31 cellular contexts compared by ENCODE assay signal in genomic region chr1:208333676-208334075, GRCh38.
"Had no signal": no experiment of that assay in that cellular context is flagged by ENCODE, and none has a peak within 500 bp of the region (broad histone marks: within the 10 kb centered on the region; RNA-seq: fewer than 3 reads in every experiment).

No MANE protein-coding gene starts in this region.

- H3K9me3 ChIP-seq: body of pancreas, breast epithelium had no signal

- H3K4me1 ChIP-seq: body of pancreas, breast epithelium had no signal

- DNase-seq: activated CD4-positive, alpha-beta memory T cell treated with anti-CD3 and anti-CD28 coated beads, Interleukin-2, amount 10 ng/mL, durations not matched to agents 7 days and 5 days; activated CD4-positive, alpha-beta T cell treated with anti-CD3 and anti-CD28 coated beads for 1 hour; activated CD4-positive, alpha-beta T cell treated with anti-CD3 and anti-CD28 coated beads for 36 hours; activated CD4-positive, alpha-beta T cell treated with anti-CD3 and anti-CD28 coated beads for 48 hours; activated CD4-positive, alpha-beta T cell treated with anti-CD3 and anti-CD28 coated beads, Interleukin-2, amount 10 ng/mL, durations not matched to agents 7 days and 5 days; activated CD4-positive, alpha-beta T cell treated with anti-CD3 and anti-CD28 coated beads, Interleukin-2, amount 50 U/mL, for 48 hours; activated CD4-positive, CD25-positive, alpha-beta regulatory T cell; activated CD8-positive, alpha-beta memory T cell treated with anti-CD3 and anti-CD28 coated beads for 24 hours; activated CD8-positive, alpha-beta memory T cell treated with anti-CD3 and anti-CD28 coated beads, Interleukin-2, amount 10 ng/mL, durations not matched to agents 7 days and 5 days; activated CD8-positive, alpha-beta memory T cell treated with anti-CD3 and anti-CD28 coated beads, Interleukin-2, amount 50 U/mL, for 48 hours; activated CD8-positive, alpha-beta T cell treated with anti-CD3 and anti-CD28 coated beads, Interleukin-2, amount 10 ng/mL, durations not matched to agents 7 days and 5 days; activated effector memory CD4-positive, alpha-beta T cell treated with Interleukin-2 at 50 U/mL for 16 hours; activated gamma-delta T cell; activated naive CD4-positive, alpha-beta T cell treated with anti-CD3 and anti-CD28 coated beads, Interleukin-2, amount 10 ng/mL, durations not matched to agents 7 days and 5 days; activated naive CD4-positive, alpha-beta T cell treated with Interleukin-2 at 50 U/mL for 16 hours; activated naive CD8-positive, alpha-beta T cell treated with anti-CD3 and anti-CD28 coated beads, Interleukin-2, amount 10 ng/mL, durations not matched to agents 7 days and 5 days; activated naive CD8-positive, alpha-beta T cell treated with anti-CD3 and anti-CD28 coated beads, Interleukin-2, amount 50 U/mL, for 24 hours; activated T-cell treated with anti-CD3 and anti-CD28 coated beads, Interleukin-2, amount 50 U/mL, for 24 hours; activated T-cell treated with anti-CD3 and anti-CD28 coated beads, Interleukin-2, amount 50 U/mL, for 48 hours; amniotic stem cell; aorta; body of pancreas; brain microvascular endothelial cell; central memory CD4-positive, alpha-beta T cell; T-helper 2 cell; T-helper 9 cell; WERI-Rb-1 had no signal

- H3K4me3 ChIP-seq: body of pancreas, breast epithelium, coronary artery had no signal

- H3K27ac ChIP-seq: body of pancreas, brain microvascular endothelial cell, breast epithelium, coronary artery, WERI-Rb-1 had no signal

- ATAC-seq: activated CD4-positive, alpha-beta T cell treated with anti-CD3 and anti-CD28 coated beads for 36 hours; activated CD4-positive, CD25-positive, alpha-beta regulatory T cell treated with anti-CD3 and anti-CD28 coated beads, Interleukin-2, amount 50 U/mL, for 24 hours; activated CD8-positive, alpha-beta memory T cell treated with anti-CD3 and anti-CD28 coated beads, Interleukin-2, amount 10 ng/mL, durations not matched to agents 7 days and 5 days; activated CD8-positive, alpha-beta T cell treated with anti-CD3 and anti-CD28 coated beads, Interleukin-2, amount 10 ng/mL, durations not matched to agents 7 days and 5 days; activated naive CD8-positive, alpha-beta T cell treated with anti-CD3 and anti-CD28 coated beads, Interleukin-2, amount 50 U/mL, for 24 hours; body of pancreas; WTC11 had no signal

- H3K27me3 ChIP-seq: body of pancreas, brain microvascular endothelial cell, breast epithelium had no signal

- H3K36me3 ChIP-seq: brain microvascular endothelial cell, breast epithelium, WERI-Rb-1 had no signal
